ENCODE assay signal across 12 cellular contexts in genomic region chr12:124233041-124233836, GRCh38.
A peak's percentile ranks its signal among the peaks of the same experiment; 100 is the strongest.
DNase-seq lines count a peak whose midpoint lies in the region; ATAC-seq, FAIRE-seq and TF ChIP-seq lines count a peak whose summit lies in the region.
"Had no signal": no experiment of that assay in that cellular context is flagged by ENCODE, and none has a peak within 500 bp of the region (broad histone marks: within the 10 kb centered on the region; RNA-seq: fewer than 3 reads in every experiment).

No MANE protein-coding gene starts in this region.

- no peak overlapping the region for H3K27ac Mint-ChIP-seq in naive thymus-derived CD4-positive, alpha-beta T cell
- H3K27ac Mint-ChIP-seq in activated T-helper 1 cell treated with anti-CD3 and anti-CD28 coated beads, Interleukin-12 subunit alpha, Interleukin-12 subunit beta, Interleukin-2, Interleukin-4 antibody, amounts not matched to agents 30 ng/mL and 10 ng/mL and 1 ng/mL, durations not matched to agents 14 hours and 24 hours and 36 hours: no peak overlapping the region
- H3K27ac Mint-ChIP-seq: activated CD4-positive, alpha-beta memory T cell treated with anti-CD3 and anti-CD28 coated beads, Interleukin-2, amount 10 ng/mL, durations not matched to agents 7 days and 5 days; activated naive CD8-positive, alpha-beta T cell treated with anti-CD3 and anti-CD28 coated beads, Interleukin-2, amount 10 ng/mL, durations not matched to agents 7 days and 5 days; stimulated activated memory B cell treated with anti-CD40 and anti-IgM and Interleukin-4, amounts not matched to agents 10 μg/mL and 1 μg/mL and 100 μg/mL, for 72 hours had no signal

- ATAC-seq in naive thymus-derived CD4-positive, alpha-beta T cell: no peak
- ATAC-seq: stimulated activated memory B cell treated with anti-CD40 and anti-IgM and Interleukin-4, amounts not matched to agents 10 μg/mL and 1 μg/mL and 100 μg/mL, for 72 hours had no signal

- no peaks in the 10 kb centered on the region for H3K4me1 Mint-ChIP-seq in naive thymus-derived CD4-positive, alpha-beta T cell
- no peaks in the 10 kb centered on the region for H3K4me1 Mint-ChIP-seq in activated T-helper 1 cell treated with anti-CD3 and anti-CD28 coated beads, Interleukin-12 subunit alpha, Interleukin-12 subunit beta, Interleukin-2, Interleukin-4 antibody, amounts not matched to agents 30 ng/mL and 10 ng/mL and 1 ng/mL, durations not matched to agents 14 hours and 24 hours and 36 hours (ENCODE audit: low read depth)
- H3K4me1 Mint-ChIP-seq: stimulated activated memory B cell treated with anti-CD40 and anti-IgM and Interleukin-4, amounts not matched to agents 10 μg/mL and 1 μg/mL and 100 μg/mL, for 72 hours had no signal

- no peak overlapping the region for H3K9ac ChIP-seq in HUES48 (ENCODE audit: low read depth, low read length)

- H3K9me3 ChIP-seq in HUES48 (ENCODE audit: control insufficient read depth, insufficient read depth, low read length): 0 out of 2 replicates have a peak, but pooled peaks cover 2% of the 10 kb centered on the region
- H3K9me3 ChIP-seq in mesodermal cell (ENCODE audit: control insufficient read depth, low read length): no peaks in the 10 kb centered on the region
- no peaks in the 10 kb centered on the region for H3K9me3 ChIP-seq in naive thymus-derived CD4-positive, alpha-beta T cell (ENCODE audit: control insufficient read depth in 2 of 3, low read length in 3 of 3)

- H3K4me3 ChIP-seq in AG04449 (ENCODE audit: low read depth, low read length): no peak overlapping the region
- no peak overlapping the region for H3K4me3 ChIP-seq in HUES48 (ENCODE audit: low read depth, low read length)
- H3K4me3 ChIP-seq in bronchial epithelial cell (ENCODE audit: low read depth, low read length): no peak overlapping the region
- H3K4me3 ChIP-seq in mesodermal cell (ENCODE audit: extremely low read depth, insufficient read depth, low read length, poor library complexity, severe bottlenecking): no peak overlapping the region
- H3K4me3 ChIP-seq in naive thymus-derived CD4-positive, alpha-beta T cell (ENCODE audit: low read length): no peak overlapping the region

- CTCF ChIA-PET in AG04449 (lab: Yijun Ruan, JAX): interaction anchor here (0.7 kb wide), 1 partner anchor 88 kb away, joined by 3 read pairs; no protein-coding TSS in a partner anchor
- CTCF ChIA-PET in naive thymus-derived CD4-positive, alpha-beta T cell (lab: Charles Lee): no interaction called here

- no peaks in the 10 kb centered on the region for H3K4me1 ChIP-seq in HUES48 (ENCODE audit: control insufficient read depth, insufficient read depth, low read length)
- H3K4me1 ChIP-seq in mesodermal cell (ENCODE audit: control insufficient read depth, insufficient read depth, low read length, poor library complexity, severe bottlenecking): peaks cover 20% of the 10 kb centered on the region
- H3K4me1 ChIP-seq in naive thymus-derived CD4-positive, alpha-beta T cell (ENCODE audit: control insufficient read depth in 2 of 2, insufficient read depth in 2 of 2, low read length in 2 of 2): no peaks in the 10 kb centered on the region

- H3K4me3 Mint-ChIP-seq in naive thymus-derived CD4-positive, alpha-beta T cell: no peak overlapping the region
- no peak overlapping the region for H3K4me3 Mint-ChIP-seq in activated T-helper 1 cell treated with anti-CD3 and anti-CD28 coated beads, Interleukin-12 subunit alpha, Interleukin-12 subunit beta, Interleukin-2, Interleukin-4 antibody, amounts not matched to agents 30 ng/mL and 10 ng/mL and 1 ng/mL, durations not matched to agents 14 hours and 24 hours and 36 hours
- H3K4me3 Mint-ChIP-seq: activated CD4-positive, alpha-beta memory T cell treated with anti-CD3 and anti-CD28 coated beads, Interleukin-2, amount 10 ng/mL, durations not matched to agents 7 days and 5 days; activated naive CD8-positive, alpha-beta T cell treated with anti-CD3 and anti-CD28 coated beads, Interleukin-2, amount 10 ng/mL, durations not matched to agents 7 days and 5 days; stimulated activated memory B cell treated with anti-CD40 and anti-IgM and Interleukin-4, amounts not matched to agents 10 μg/mL and 1 μg/mL and 100 μg/mL, for 72 hours had no signal

- DNase-seq in AG04449 (ENCODE audit: low read depth, low spot score) (peak; percentile 74), bronchial epithelial cell (ENCODE audit: low read depth) (peak; percentile 76), MV-4-11 (lab: John Stamatoyannopoulos, UW) (no peak), superior temporal gyrus (ENCODE audit: extremely low spot score) (no peak)
- DNase-seq in naive thymus-derived CD4-positive, alpha-beta T cell: no peak
- DNase-seq in activated T-helper 1 cell treated with anti-CD3 and anti-CD28 coated beads, Interleukin-12 subunit alpha, Interleukin-12 subunit beta, Interleukin-2, Interleukin-4 antibody, amounts not matched to agents 30 ng/mL and 10 ng/mL and 1 ng/mL, durations not matched to agents 14 hours and 24 hours and 36 hours (ENCODE audit: low spot score): no peak
- DNase-seq: activated CD4-positive, alpha-beta memory T cell treated with anti-CD3 and anti-CD28 coated beads, Interleukin-2, amount 10 ng/mL, durations not matched to agents 7 days and 5 days; activated naive CD8-positive, alpha-beta T cell treated with anti-CD3 and anti-CD28 coated beads, Interleukin-2, amount 10 ng/mL, durations not matched to agents 7 days and 5 days had no signal

- no peak for TF ChIP-seq CTCF in AG04449 (IDR thresholded peaks at IDR 0.05; ENCODE audit: insufficient read depth, low read length, missing control alignments)
- TF ChIP-seq CTCF in bronchial epithelial cell (IDR thresholded peaks at IDR 0.05; ENCODE audit: insufficient read depth, low read length, severe bottlenecking): no peak

- H3K27ac ChIP-seq in HUES48 (ENCODE audit: low read depth, low read length): peak overlapping the region; percentile 24
- H3K27ac ChIP-seq in mesodermal cell (ENCODE audit: low read depth, low read length, severe bottlenecking): peak overlapping the region; percentile 69
- no peak overlapping the region for H3K27ac ChIP-seq in naive thymus-derived CD4-positive, alpha-beta T cell (ENCODE audit: low read depth, low read length)

- H3K36me3 ChIP-seq in HUES48 (ENCODE audit: control insufficient read depth, insufficient read depth, low read length): no peaks in the 10 kb centered on the region
- no peaks in the 10 kb centered on the region for H3K36me3 ChIP-seq in bronchial epithelial cell (ENCODE audit: control insufficient read depth, insufficient read depth, low read length)
- no peaks in the 10 kb centered on the region for H3K36me3 ChIP-seq in mesodermal cell (ENCODE audit: control insufficient read depth, insufficient read depth, low read length)
- H3K36me3 ChIP-seq in naive thymus-derived CD4-positive, alpha-beta T cell (ENCODE audit: control insufficient read depth in 2 of 3, insufficient read depth in 3 of 3, low read length in 3 of 3): no peaks in the 10 kb centered on the region

- peaks cover 0 to 10% (median 6%) of the 10 kb centered on the region in 5 donors for H3K27me3 Mint-ChIP-seq in naive thymus-derived CD4-positive, alpha-beta T cell
- no peaks in the 10 kb centered on the region for H3K27me3 Mint-ChIP-seq in activated T-helper 1 cell treated with anti-CD3 and anti-CD28 coated beads, Interleukin-12 subunit alpha, Interleukin-12 subunit beta, Interleukin-2, Interleukin-4 antibody, amounts not matched to agents 30 ng/mL and 10 ng/mL and 1 ng/mL, durations not matched to agents 14 hours and 24 hours and 36 hours (ENCODE audit: insufficient read depth)

- H3K27me3 ChIP-seq in HUES48 (ENCODE audit: control insufficient read depth, insufficient read depth, low read length): no peaks in the 10 kb centered on the region
- H3K27me3 ChIP-seq in bronchial epithelial cell (ENCODE audit: control insufficient read depth, insufficient read depth, low read length): no peaks in the 10 kb centered on the region
- H3K27me3 ChIP-seq in naive thymus-derived CD4-positive, alpha-beta T cell (ENCODE audit: control insufficient read depth in 2 of 2, insufficient read depth in 2 of 2, low read length in 2 of 2): no peaks in the 10 kb centered on the region

- no peak for FAIRE-seq in bronchial epithelial cell (lab: Jason Lieb, UNC)
- FAIRE-seq: frontal cortex had no signal

- 79 to 85% methylated on average over 2 to 3 of the region's 5 CpGs for WGBS in mesodermal cell (ENCODE audit: insufficient coverage in 2 of 2), 2 experiments

- peaks cover 0 to 6% (median 4%) of the 10 kb centered on the region in 5 donors for H3K36me3 Mint-ChIP-seq in naive thymus-derived CD4-positive, alpha-beta T cell
- no peaks in the 10 kb centered on the region for H3K36me3 Mint-ChIP-seq in activated T-helper 1 cell treated with anti-CD3 and anti-CD28 coated beads, Interleukin-12 subunit alpha, Interleukin-12 subunit beta, Interleukin-2, Interleukin-4 antibody, amounts not matched to agents 30 ng/mL and 10 ng/mL and 1 ng/mL, durations not matched to agents 14 hours and 24 hours and 36 hours (ENCODE audit: low read depth)

- H3K9me3 Mint-ChIP-seq in naive thymus-derived CD4-positive, alpha-beta T cell: peaks cover 0 to 17% (median 7%) of the 10 kb centered on the region in 11 donors
- peaks cover 6% of the 10 kb centered on the region for H3K9me3 Mint-ChIP-seq in activated T-helper 1 cell treated with anti-CD3 and anti-CD28 coated beads, Interleukin-12 subunit alpha, Interleukin-12 subunit beta, Interleukin-2, Interleukin-4 antibody, amounts not matched to agents 30 ng/mL and 10 ng/mL and 1 ng/mL, durations not matched to agents 14 hours and 24 hours and 36 hours

- intact Hi-C loops in naive thymus-derived CD4-positive, alpha-beta T cell (cut with micrococcal nuclease): no loop called here
- intact Hi-C loops in activated T-helper 1 cell treated with anti-CD3 and anti-CD28 coated beads, Interleukin-12 subunit alpha, Interleukin-12 subunit beta, Interleukin-2, Interleukin-4 antibody, amounts not matched to agents 30 ng/mL and 10 ng/mL and 1 ng/mL, durations not matched to agents 14 hours and 24 hours and 36 hours (cut with micrococcal nuclease): no loop called here

- POLR2A ChIA-PET in AG04449 (lab: Yijun Ruan, JAX): no interaction called here
- POLR2A ChIA-PET in naive thymus-derived CD4-positive, alpha-beta T cell (lab: Charles Lee): no interaction called here

Comparison
In these comparisons a context has a peak if more than half of its experiments do, and no peak if none do; other contexts are left out.
1. DNase-seq: peak in AG04449 (single experiment) and bronchial epithelial cell (single experiment); none in MV-4-11 (single experiment), naive thymus-derived CD4-positive, alpha-beta T cell (0 of 9), superior temporal gyrus (single experiment) and activated T-helper 1 cell treated with anti-CD3 and anti-CD28 coated beads, Interleukin-12 subunit alpha, Interleukin-12 subunit beta, Interleukin-2, Interleukin-4 antibody, amounts not matched to agents 30 ng/mL and 10 ng/mL and 1 ng/mL, durations not matched to agents 14 hours and 24 hours and 36 hours (single experiment).